In genomic region chrX:17448188-17448587, GRCh38 we compare ENCODE assay signal across 32 cellular contexts.
"Had no signal": no experiment of that assay in that cellular context is flagged by ENCODE, and none has a peak within 500 bp of the region (broad histone marks: within the 10 kb centered on the region; RNA-seq: fewer than 3 reads in every experiment).

No MANE protein-coding gene starts in this region.

- DNase-seq: activated B cell treated with CpG ODN at 0.5 μM for 24 hours; activated CD4-positive, alpha-beta T cell treated with anti-CD3 and anti-CD28 coated beads for 48 hours; activated CD4-positive, alpha-beta T cell treated with anti-CD3 and anti-CD28 coated beads, Interleukin-2, amount 50 U/mL, for 1 hour; activated CD4-positive, alpha-beta T cell treated with anti-CD3 and anti-CD28 coated beads, Interleukin-2, amount 50 U/mL, for 48 hours; activated CD8-positive, alpha-beta memory T cell treated with anti-CD3 and anti-CD28 coated beads for 24 hours; activated CD8-positive, alpha-beta T cell treated with anti-CD3 and anti-CD28 coated beads for 36 hours; activated effector memory CD4-positive, alpha-beta T cell treated with Interleukin-2 at 50 U/mL for 16 hours; activated gamma-delta T cell treated with Interleukin-2 at 50 U/mL for 16 hours; activated naive CD4-positive, alpha-beta T cell treated with anti-CD3 and anti-CD28 coated beads, Interleukin-2, amount 50 U/mL, for 16 hours; activated naive CD4-positive, alpha-beta T cell treated with Interleukin-2 at 50 U/mL for 16 hours; activated T-cell treated with anti-CD3 and anti-CD28 coated beads, Interleukin-2, amount 50 U/mL, for 4 hours; amniotic stem cell; anterior cingulate cortex; caudate nucleus; cortex of kidney; dermis blood vessel endothelial cell; effector CD4-positive, alpha-beta T cell; effector memory CD8-positive, alpha-beta T cell; erythroblast; foreskin keratinocyte; gastrocnemius medialis; glutamatergic neuron; T-helper 1 cell; T-helper 17 cell; T1000; WERI-Rb-1 had no signal

- H3K36me3 ChIP-seq: esophagus muscularis mucosa, gastrocnemius medialis, WERI-Rb-1 had no signal

- H3K27ac ChIP-seq: body of pancreas, esophagus muscularis mucosa, foreskin keratinocyte, gastrocnemius medialis, WERI-Rb-1 had no signal

- H3K27ac Mint-ChIP-seq: activated B cell treated with CpG ODN at 0.5 μM for 24 hours; activated CD8-positive, alpha-beta T cell treated with anti-CD3 and anti-CD28 coated beads for 36 hours; activated naive CD8-positive, alpha-beta T cell; activated T-helper 17 cell treated with anti-CD3 and anti-CD28 coated beads, Interleukin-2, amount 50 U/mL, for 72 hours; effector memory CD8-positive, alpha-beta T cell; T-helper 17 cell; T-helper 2 cell treated with Interferon-gamma antibody and Interleukin-4, amounts not matched to agents 5 μg/mL and 100 μg/mL, for 36 hours had no signal

- H3K4me1 Mint-ChIP-seq: activated B cell treated with CpG ODN at 0.5 μM for 24 hours; activated T-helper 17 cell treated with anti-CD3 and anti-CD28 coated beads, Interleukin-2, amount 50 U/mL, for 72 hours; T-helper 17 cell had no signal

- H3K4me3 ChIP-seq: body of pancreas, esophagus muscularis mucosa, gastrocnemius medialis had no signal

- H3K9me3 ChIP-seq: body of pancreas, esophagus muscularis mucosa, gastrocnemius medialis had no signal

- H3K4me1 ChIP-seq: body of pancreas, foreskin keratinocyte, gastrocnemius medialis had no signal

- H3K27me3 ChIP-seq: body of pancreas, esophagus muscularis mucosa, foreskin keratinocyte, gastrocnemius medialis had no signal

- H3K36me3 Mint-ChIP-seq: activated naive CD8-positive, alpha-beta T cell had no signal

- H3K27me3 Mint-ChIP-seq: activated B cell treated with CpG ODN at 0.5 μM for 24 hours; activated CD8-positive, alpha-beta T cell treated with anti-CD3 and anti-CD28 coated beads for 36 hours; activated naive CD8-positive, alpha-beta T cell; activated T-helper 17 cell treated with anti-CD3 and anti-CD28 coated beads, Interleukin-2, amount 50 U/mL, for 72 hours; effector memory CD8-positive, alpha-beta T cell; T-helper 17 cell had no signal

- H3K4me3 Mint-ChIP-seq: activated B cell treated with CpG ODN at 0.5 μM for 24 hours; activated CD8-positive, alpha-beta T cell treated with anti-CD3 and anti-CD28 coated beads for 36 hours; activated naive CD8-positive, alpha-beta T cell; activated T-cell treated with anti-CD3 and anti-CD28 coated beads, Interleukin-2, amount 50 U/mL, for 4 hours; activated T-helper 17 cell treated with anti-CD3 and anti-CD28 coated beads, Interleukin-2, amount 50 U/mL, for 72 hours; effector memory CD8-positive, alpha-beta T cell; T-helper 17 cell; T-helper 2 cell treated with Interferon-gamma antibody and Interleukin-4, amounts not matched to agents 5 μg/mL and 100 μg/mL, for 36 hours had no signal

- H3K9me3 Mint-ChIP-seq: activated B cell treated with CpG ODN at 0.5 μM for 24 hours; activated CD8-positive, alpha-beta T cell treated with anti-CD3 and anti-CD28 coated beads for 36 hours; activated T-cell treated with anti-CD3 and anti-CD28 coated beads, Interleukin-2, amount 50 U/mL, for 4 hours; activated T-helper 17 cell treated with anti-CD3 and anti-CD28 coated beads, Interleukin-2, amount 50 U/mL, for 72 hours; effector memory CD8-positive, alpha-beta T cell; T-helper 2 cell treated with Interferon-gamma antibody and Interleukin-4, amounts not matched to agents 5 μg/mL and 100 μg/mL, for 36 hours had no signal

- ATAC-seq: activated CD4-positive, CD25-positive, alpha-beta regulatory T cell treated with anti-CD3 and anti-CD28 coated beads, Interleukin-2, amount 50 U/mL, for 24 hours; activated CD8-positive, alpha-beta T cell treated with anti-CD3 and anti-CD28 coated beads for 36 hours; activated T-cell treated with anti-CD3 and anti-CD28 coated beads, Interleukin-2, amount 50 U/mL, for 4 hours; activated T-helper 17 cell treated with anti-CD3 and anti-CD28 coated beads, Interleukin-2, amount 50 U/mL, for 72 hours; body of pancreas; effector memory CD8-positive, alpha-beta T cell; foreskin keratinocyte; gastrocnemius medialis; T-helper 17 cell had no signal
